ENCODE assay signal across 14 cellular contexts in the genomic region with DNA sequence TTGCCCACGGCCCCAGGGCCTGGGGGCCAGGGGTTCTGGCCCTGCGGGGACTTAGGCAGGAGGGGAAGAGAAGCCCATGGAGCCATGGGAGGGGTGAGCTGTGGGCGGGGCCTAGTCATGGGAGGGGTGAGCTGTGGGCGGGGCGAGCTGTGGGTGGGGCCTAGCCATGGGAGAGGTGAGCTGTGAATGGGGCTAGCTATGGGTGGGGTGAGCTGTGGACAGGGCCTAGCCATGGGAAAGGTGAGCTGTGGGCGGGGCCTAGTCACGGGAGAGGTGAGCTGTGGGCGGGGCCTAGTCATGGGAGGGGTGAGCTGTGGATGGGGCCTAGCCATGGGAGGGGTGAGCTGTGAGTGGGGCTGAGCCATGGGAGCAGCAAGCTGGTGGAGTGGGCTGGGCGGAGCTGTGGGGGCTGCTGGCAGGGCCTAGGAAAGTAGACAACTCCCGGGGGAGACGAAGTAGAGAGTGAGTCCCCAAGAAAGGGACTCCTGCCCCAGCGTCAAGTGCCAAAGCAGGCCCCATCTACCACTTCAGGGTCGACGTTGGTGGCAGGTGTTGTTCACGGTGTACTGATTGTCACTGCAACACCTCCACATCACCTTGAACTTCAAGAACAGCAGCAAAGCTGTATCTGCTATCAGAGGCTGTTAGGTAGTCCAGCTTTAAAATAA. TPM values are rescaled to one million over a fixed set of nuclear protein-coding genes. Genes with fewer than 3 reads are reported as not detected.
DNase-seq lines count a peak whose midpoint lies in the region; ATAC-seq and TF ChIP-seq lines count a peak whose summit lies in the region.
"Had no signal": no experiment of that assay in that cellular context is flagged by ENCODE, and none has a peak within 500 bp of the region (broad histone marks: within the 10 kb centered on the region; RNA-seq: fewer than 3 reads in every experiment).

No MANE protein-coding gene starts in this region.

- in situ Hi-C loops in transverse colon (cut with MboI; ENCODE audit: low pct_ligation_motif_present in 1 of 4, low pct_unique_long_range_greater_than_20kb in 1 of 4, low sequenced_read_pairs in 3 of 4), result no loop called here

- TF ChIP-seq CTCF in left ventricle myocardium inferior (IDR thresholded peaks at IDR 0.05; ENCODE audit: borderline replicate concordance) (no peak), OCI-LY1 (IDR thresholded peaks at IDR 0.05; ENCODE audit: low read length) (no peak), transverse colon (IDR thresholded peaks at IDR 0.05) (no peak)

- peaks cover 9% of the 10 kb centered on the region for H3K4me1 Mint-ChIP-seq in stimulated activated naive CD8-positive, alpha-beta T cell treated with anti-CD3 and anti-CD28 coated beads, Interleukin-15, amount 100 ng/mL, for 72 hours

- TF ChIP-seq POLR2A in transverse colon (IDR thresholded peaks at IDR 0.05), result no peak

- peak overlapping the region; percentile 56; the same call in 1 of the 2 replicates for H3K4me2 ChIP-seq in OCI-LY1 (ENCODE audit: low read length)

- DNase-seq in left ventricle myocardium inferior (no peak), left cardiac atrium (no peak), transverse colon (peak; percentile 50), OCI-M2 (lab: John Stamatoyannopoulos, UW; ENCODE audit: unreplicated experiment) (no peak)
- DNase-seq in stimulated activated naive CD8-positive, alpha-beta T cell treated with anti-CD3 and anti-CD28 coated beads, Interleukin-15, amount 100 ng/mL, for 72 hours, result no peak
- DNase-seq: activated naive CD8-positive, alpha-beta T cell treated with anti-CD3 and anti-CD28 coated beads for 36 hours; CD8-positive, alpha-beta memory T cell; GOT3; naive B cell; PC-3; T-helper 17 cell had no signal

- no peaks in the 10 kb centered on the region for H3K27me3 Mint-ChIP-seq in stimulated activated naive CD8-positive, alpha-beta T cell treated with anti-CD3 and anti-CD28 coated beads, Interleukin-15, amount 100 ng/mL, for 72 hours
- H3K27me3 Mint-ChIP-seq: activated naive CD8-positive, alpha-beta T cell treated with anti-CD3 and anti-CD28 coated beads for 36 hours; CD8-positive, alpha-beta memory T cell; T-helper 17 cell had no signal

- H3K4me3 ChIP-seq in left ventricle myocardium inferior (no peak overlapping the region), OCI-LY1 (ENCODE audit: low read depth, low read length, poor library complexity, severe bottlenecking) (no peak overlapping the region), transverse colon (no peak overlapping the region)
- H3K4me3 ChIP-seq: thoracic aorta had no signal

- no peaks in the 10 kb centered on the region for H3K27me3 ChIP-seq in left ventricle myocardium inferior (ENCODE audit: low read depth)
- 0 out of 2 replicates have a peak, but pooled peaks cover 4% of the 10 kb centered on the region for H3K27me3 ChIP-seq in OCI-LY1 (ENCODE audit: insufficient read depth, low read length)
- no peaks in the 10 kb centered on the region for H3K27me3 ChIP-seq in transverse colon

- TF ChIP-seq EP300 in transverse colon (IDR thresholded peaks at IDR 0.05; ENCODE audit: low read depth), result no peak

- intact Hi-C loops in left ventricle myocardium inferior (cut with micrococcal nuclease) (no loop called here), left cardiac atrium (cut with DNase I) (no loop called here), transverse colon (cut with DNase I; ENCODE audit: low total_unique reads) (no loop called here)

- no peaks in the 10 kb centered on the region for H3K9me3 Mint-ChIP-seq in stimulated activated naive CD8-positive, alpha-beta T cell treated with anti-CD3 and anti-CD28 coated beads, Interleukin-15, amount 100 ng/mL, for 72 hours
- H3K9me3 Mint-ChIP-seq: activated naive CD8-positive, alpha-beta T cell treated with anti-CD3 and anti-CD28 coated beads for 36 hours; CD8-positive, alpha-beta memory T cell; naive B cell had no signal

- no peak overlapping the region for H3K27ac Mint-ChIP-seq in stimulated activated naive CD8-positive, alpha-beta T cell treated with anti-CD3 and anti-CD28 coated beads, Interleukin-15, amount 100 ng/mL, for 72 hours
- H3K27ac Mint-ChIP-seq: activated naive CD8-positive, alpha-beta T cell treated with anti-CD3 and anti-CD28 coated beads for 36 hours; T-helper 17 cell had no signal

- no peaks in the 10 kb centered on the region for H3K36me3 ChIP-seq in left ventricle myocardium inferior
- H3K36me3 ChIP-seq in OCI-LY1 (ENCODE audit: insufficient read depth, low read length), result no peaks in the 10 kb centered on the region
- H3K36me3 ChIP-seq in transverse colon, result no peaks in the 10 kb centered on the region
- H3K36me3 ChIP-seq: thoracic aorta had no signal

- H3K9me3 ChIP-seq in left ventricle myocardium inferior (replicated peaks) (no peaks in the 10 kb centered on the region), OCI-LY1 (ENCODE audit: low read length) (no peaks in the 10 kb centered on the region), transverse colon (no peaks in the 10 kb centered on the region)
- H3K9me3 ChIP-seq: thoracic aorta had no signal

- H4K20me1 ChIP-seq in OCI-LY1 (ENCODE audit: insufficient read depth, low read length), result no peaks in the 10 kb centered on the region

- ATAC-seq in left cardiac atrium, result no peak
- peak; percentile 14 for ATAC-seq in esophagus mucosa
- ATAC-seq in stimulated activated naive CD8-positive, alpha-beta T cell treated with anti-CD3 and anti-CD28 coated beads, Interleukin-15, amount 100 ng/mL, for 72 hours, result no peak
- ATAC-seq: PC-3, T-helper 17 cell had no signal

- H3K27ac ChIP-seq in left ventricle myocardium inferior (replicated peaks) (peak overlapping the region; percentile 86), OCI-LY1 (ENCODE audit: low read depth, low read length, poor library complexity, severe bottlenecking) (peak overlapping the region; percentile 91), transverse colon (no peak overlapping the region)

- H3K4me3 Mint-ChIP-seq in stimulated activated naive CD8-positive, alpha-beta T cell treated with anti-CD3 and anti-CD28 coated beads, Interleukin-15, amount 100 ng/mL, for 72 hours, result no peak overlapping the region
- H3K4me3 Mint-ChIP-seq: activated naive CD8-positive, alpha-beta T cell treated with anti-CD3 and anti-CD28 coated beads for 36 hours; CD8-positive, alpha-beta memory T cell; T-helper 17 cell had no signal

- no peaks in the 10 kb centered on the region for H3K9me2 ChIP-seq in OCI-LY1 (ENCODE audit: low read depth, low read length)

- 70 to 100% methylated on average over 2 to 15 of the region's 15 CpGs for WGBS in transverse colon (ENCODE audit: low coverage in 1 of 2), 2 donors

- H3F3A ChIP-seq in OCI-LY1 (ENCODE audit: insufficient read depth, low read length), result peaks cover 6% of the 10 kb centered on the region; the same call in 1 of the 2 replicates

- H2AFZ ChIP-seq in OCI-LY1 (ENCODE audit: low read length), result no peak overlapping the region

- no peaks in the 10 kb centered on the region for H3K79me2 ChIP-seq in OCI-LY1 (ENCODE audit: insufficient read depth, low read length)

- peak overlapping the region; percentile 49; the same call in 1 of the 2 replicates for H3K9ac ChIP-seq in OCI-LY1 (ENCODE audit: low read length)

- peaks cover 50% of the 10 kb centered on the region for H3K4me1 ChIP-seq in left ventricle myocardium inferior
- H3K4me1 ChIP-seq in OCI-LY1 (ENCODE audit: insufficient read depth, low read length, severe bottlenecking), result peaks cover 46% of the 10 kb centered on the region
- H3K4me1 ChIP-seq in transverse colon, result peaks cover 6 to 19% (median 11%) of the 10 kb centered on the region in 4 donors

RNA-seq across cellular contexts. Expression of gene TTYH3, which starts 19.2 kb away (rescaled TPM):
- total RNA-seq in left ventricle myocardium inferior (10.9 TPM), left cardiac atrium (10 to 100 TPM; 30.3 to 38.7 TPM), esophagus mucosa (11.7 TPM), transverse colon (10 to 100 TPM; 11.2 to 43.6 (median 23.0) TPM)

RNA-seq across cellular contexts. Expression of gene IQCE, which starts 53.8 kb away (rescaled TPM):
- total RNA-seq in left ventricle myocardium inferior, result 11.5 TPM
- total RNA-seq in left cardiac atrium, result 10 to 100 TPM; 11.5 to 12.0 TPM
- total RNA-seq in esophagus mucosa, result 7.5 TPM
- total RNA-seq in transverse colon, result 100 to 1,000 TPM in 1 of 4 donors, 10 to 100 TPM in 3; 27.2 to 187 (median 55.5) TPM

RNA-seq across cellular contexts. Expression of gene BRAT1, which starts 57.3 kb away (rescaled TPM):
- 13.7 TPM for total RNA-seq in left ventricle myocardium inferior
- total RNA-seq in left cardiac atrium, result 10 to 100 TPM; 14.6 to 17.6 TPM
- total RNA-seq in esophagus mucosa, result 11.9 TPM
- 100 to 1,000 TPM in 1 of 4 donors, 10 to 100 TPM in 3; 31.7 to 120 (median 40.4) TPM for total RNA-seq in transverse colon

Comparison
In these comparisons a context has a peak if more than half of its experiments do, and no peak if none do; other contexts are left out.
1. H3K27ac ChIP-seq: peak in left ventricle myocardium inferior (single experiment) and OCI-LY1 (single experiment); none in transverse colon (0 of 4).